1 cellular context compared by ENCODE assay signal in the genomic region with DNA sequence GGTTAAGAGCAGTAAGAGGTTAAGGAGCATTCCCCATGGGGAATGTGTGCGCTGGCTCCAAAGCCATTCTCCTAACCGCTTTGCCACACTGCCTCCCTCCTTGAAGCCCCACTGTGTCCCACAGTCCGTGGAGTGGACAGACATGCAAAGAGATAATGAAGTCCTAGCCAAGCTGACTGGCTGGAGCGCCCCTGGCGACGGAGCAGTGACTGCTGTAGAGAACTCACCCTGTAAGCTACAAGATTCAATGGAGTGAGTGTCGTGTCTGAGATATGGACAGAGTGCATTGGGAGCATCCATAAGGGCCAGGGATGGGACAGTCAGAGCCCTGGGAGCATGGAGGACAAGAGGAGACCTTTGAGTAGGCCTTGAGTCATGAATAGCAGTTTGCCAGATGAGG.
TF ChIP-seq lines count a peak whose summit lies in the region.

No MANE protein-coding gene starts in this region.

TF ChIP-seq in K562, 482 proteins besides CTCF, POLR2A, EP300 and RAD21:
- TF ChIP-seq EGR1 (conservative IDR thresholded peaks at IDR 0.05) (no peak), TCF3 (CRISPR knock-in tag; IDR thresholded peaks at IDR 0.05) (no peak), HDAC3 (IDR thresholded peaks at IDR 0.05; ENCODE audit: borderline replicate concordance, partially characterized antibody) (no peak)
